ENCODE assay signal across 8 cellular contexts in genomic region chr9:100011062-100011681, GRCh38.
A peak's percentile ranks its signal among the peaks of the same experiment; 100 is the strongest.
DNase-seq lines count a peak whose midpoint lies in the region; ATAC-seq and TF ChIP-seq lines count a peak whose summit lies in the region.

No MANE protein-coding gene starts in this region.

- intact Hi-C loops in mucosa of descending colon (cut with DNase I, micrococcal nuclease): no loop called here

- H3K36me3 ChIP-seq in mucosa of descending colon (ENCODE audit: low read depth): no peaks in the 10 kb centered on the region

- ATAC-seq in mucosa of descending colon (peak; percentile 67), GM21390 (IDR thresholded peaks at IDR 0.05; ENCODE audit: unreplicated experiment) (no peak)

- peaks cover 4% of the 10 kb centered on the region for H3K9me3 ChIP-seq in mucosa of descending colon

- TF ChIP-seq CTCF in mucosa of descending colon (IDR thresholded peaks at IDR 0.05): no peak

- DNase-seq in Daoy (ENCODE audit: low read depth) (peak; percentile 55), HuH-7.5 (ENCODE audit: low spot score) (peak; percentile 15), RKO (ENCODE audit: low spot score) (peak; percentile 86), mucosa of descending colon (peak in 1 of 3 donors; percentile 29), cortex of kidney (lab: John Stamatoyannopoulos, UW) (no peak), GM19240 (ENCODE audit: insufficient read length, low spot score) (no peak)
- DNase-seq in central memory CD4-positive, alpha-beta T cell: peak; percentile 28

- H3K4me3 ChIP-seq in mucosa of descending colon: no peak overlapping the region

- H3K4me1 ChIP-seq in mucosa of descending colon (ENCODE audit: low read depth): no peaks in the 10 kb centered on the region

Comparison
In these comparisons a context has a peak if more than half of its experiments do, and no peak if none do; other contexts are left out.
1. DNase-seq: peak in Daoy (single experiment), HuH-7.5 (single experiment), RKO (single experiment) and central memory CD4-positive, alpha-beta T cell (single experiment); none in cortex of kidney (single experiment) and GM19240 (single experiment).